9 cellular contexts compared by ENCODE assay signal in genomic region chr19:7673995-7674667, GRCh38. TPM values are rescaled to one million over a fixed set of nuclear protein-coding genes. Genes with fewer than 3 reads are reported as not detected.
DNase-seq lines count a peak whose midpoint lies in the region; ATAC-seq and TF ChIP-seq lines count a peak whose summit lies in the region.
"Had no signal": no experiment of that assay in that cellular context is flagged by ENCODE, and none has a peak within 500 bp of the region (broad histone marks: within the 10 kb centered on the region; RNA-seq: fewer than 3 reads in every experiment).

No MANE protein-coding gene starts in this region.

- H3K27me3 Mint-ChIP-seq in nephron progenitor cell (ENCODE audit: low read depth, poor library complexity), result peaks cover 87% of the 10 kb centered on the region

- no peak for TF ChIP-seq CTCF in Loucy (conservative IDR thresholded peaks at IDR 0.05; ENCODE audit: low read length)
- no peak for TF ChIP-seq CTCF in esophagus muscularis mucosa (IDR thresholded peaks at IDR 0.05)
- no peak for TF ChIP-seq CTCF in nephron progenitor cell (IDR thresholded peaks at IDR 0.05)
- no peak for TF ChIP-seq CTCF in smooth muscle cell (IDR thresholded peaks at IDR 0.05; ENCODE audit: borderline replicate concordance, insufficient read depth, poor library complexity, severe bottlenecking)

- H3K27me3 ChIP-seq in Loucy (ENCODE audit: insufficient read depth, low read length, poor library complexity, severe bottlenecking) (no peaks in the 10 kb centered on the region), esophagus muscularis mucosa (peaks cover 0 to 87% (median 14%) of the 10 kb centered on the region in 4 donors), smooth muscle cell (ENCODE audit: low read depth) (peaks cover 44% of the 10 kb centered on the region)

- H4K20me1 ChIP-seq in Loucy (ENCODE audit: insufficient read depth, low read length, poor library complexity, severe bottlenecking), result no peaks in the 10 kb centered on the region
- no peaks in the 10 kb centered on the region for H4K20me1 ChIP-seq in smooth muscle cell (ENCODE audit: low read depth)

- TF ChIP-seq EP300 in esophagus muscularis mucosa (IDR thresholded peaks at IDR 0.05), result no peak

- H3K4me1 Mint-ChIP-seq in nephron progenitor cell, result peaks cover 15% of the 10 kb centered on the region

- 33% methylated on average over 12 of the region's 12 CpGs for WGBS in esophagus muscularis mucosa
- 34% methylated on average over 12 of the region's 12 CpGs for WGBS in smooth muscle cell (ENCODE audit: low lambda C conversion rate)

- 0 out of 2 replicates have a peak overlapping the region, but pooled peaks have one; percentile 30 for H2AFZ ChIP-seq in Loucy (ENCODE audit: low read length)
- H2AFZ ChIP-seq in smooth muscle cell (ENCODE audit: low read depth), result no peak overlapping the region

- no peak overlapping the region for H3K9ac ChIP-seq in Loucy (ENCODE audit: low read depth, low read length, poor library complexity, severe bottlenecking)
- H3K9ac ChIP-seq in smooth muscle cell (ENCODE audit: low read depth), result no peak overlapping the region

- H3K4me2 ChIP-seq in Loucy (ENCODE audit: low read depth, low read length, poor library complexity, severe bottlenecking) (no peak overlapping the region), smooth muscle cell (no peak overlapping the region)

- no peaks in the 10 kb centered on the region for H3K36me3 Mint-ChIP-seq in nephron progenitor cell (ENCODE audit: low read depth)

- no peaks in the 10 kb centered on the region for H3K79me2 ChIP-seq in Loucy (ENCODE audit: insufficient read depth, low read length)
- no peaks in the 10 kb centered on the region for H3K79me2 ChIP-seq in smooth muscle cell (ENCODE audit: low read depth)

- DNase-seq in GM03348 (ENCODE audit: low spot score), result peak; percentile 91
- DNase-seq in SK-N-DZ (ENCODE audit: low spot score), result peak; percentile 62
- peak; percentile 93 for DNase-seq in esophagus muscularis mucosa (ENCODE audit: extremely low spot score)
- DNase-seq in nephron progenitor cell, result peak; percentile 39
- no peak for DNase-seq in smooth muscle cell (lab: John Stamatoyannopoulos, UW; ENCODE audit: unreplicated experiment)

- H3K4me3 ChIP-seq in Loucy (ENCODE audit: low read length, poor library complexity, severe bottlenecking) (no peak overlapping the region), esophagus muscularis mucosa (no peak overlapping the region), smooth muscle cell (no peak overlapping the region)

- no peaks in the 10 kb centered on the region for H3K9me3 ChIP-seq in Loucy (ENCODE audit: insufficient read depth, low read depth, low read length)
- no peaks in the 10 kb centered on the region for H3K9me3 ChIP-seq in esophagus muscularis mucosa
- H3K9me3 ChIP-seq in smooth muscle cell (replicated peaks; ENCODE audit: low read depth), result no peaks in the 10 kb centered on the region

- peaks cover 21% of the 10 kb centered on the region for H3K4me1 ChIP-seq in Loucy (ENCODE audit: insufficient read depth, low read length, poor library complexity, severe bottlenecking)
- H3K4me1 ChIP-seq in esophagus muscularis mucosa, result peaks cover 0 to 5% (median 2%) of the 10 kb centered on the region in 4 donors
- H3K4me1 ChIP-seq in smooth muscle cell (ENCODE audit: low read depth), result no peaks in the 10 kb centered on the region

- H3K36me3 ChIP-seq in Loucy (ENCODE audit: insufficient read depth, low read length), result no peaks in the 10 kb centered on the region
- no peaks in the 10 kb centered on the region for H3K36me3 ChIP-seq in esophagus muscularis mucosa
- no peaks in the 10 kb centered on the region for H3K36me3 ChIP-seq in smooth muscle cell (ENCODE audit: low read depth)

- H3K4me3 Mint-ChIP-seq in nephron progenitor cell, result no peak overlapping the region

- intact Hi-C loops in esophagus muscularis mucosa (cut with DNase I), result no loop called here

- no peak overlapping the region for H3K27ac Mint-ChIP-seq in nephron progenitor cell

- TF ChIP-seq POLR2A in esophagus muscularis mucosa (IDR thresholded peaks at IDR 0.05; ENCODE audit: low read depth), result no peak

- H3K27ac ChIP-seq in esophagus muscularis mucosa (replicated peaks in 1 of 4) (peak overlapping the region in 1 of 4 donors; percentile 20), smooth muscle cell (ENCODE audit: low read depth) (no peak overlapping the region)

- peaks cover 15% of the 10 kb centered on the region for H3K9me3 Mint-ChIP-seq in nephron progenitor cell

- no peak for ATAC-seq in HG03139 (IDR thresholded peaks at IDR 0.05; ENCODE audit: unreplicated experiment)
- ATAC-seq in HG03280 (IDR thresholded peaks at IDR 0.05; ENCODE audit: unreplicated experiment), result no peak

- H3F3A ChIP-seq in Loucy (ENCODE audit: low read depth), result no peaks in the 10 kb centered on the region
- H3F3A ChIP-seq in smooth muscle cell (ENCODE audit: low read depth), result no peaks in the 10 kb centered on the region

- no peaks in the 10 kb centered on the region for H3K9me2 ChIP-seq in Loucy (replicated peaks; ENCODE audit: low read depth, low read length)

RNA-seq across cellular contexts. Expression of gene MCEMP1, which starts 2.8 kb away (rescaled TPM):
- polyA plus RNA-seq in SK-N-DZ (2014; cell fraction: cytosol; rRNA removed), result not detected in 2 replicates
- not detected in 2 replicates for polyA plus RNA-seq in SK-N-DZ (2014; cell fraction: nucleus; rRNA removed)
- 1 to 10 TPM in 1 of 4 donors, under 1 TPM in 2, not detected in 1; 0.34 to 2.0 (median 0.42) TPM for total RNA-seq in esophagus muscularis mucosa
- total RNA-seq in smooth muscle cell, result not detected in 2 replicates
- polyA plus RNA-seq in smooth muscle cell, result not detected in 2 replicates
- total RNA-seq: T-helper 1 cell treated with Interleukin-12 subunit alpha and Interleukin-12 subunit beta and Interleukin-4 antibody, amounts not matched to agents 30 ng/mL and 1 ng/mL, for 36 hours had no signal

RNA-seq across cellular contexts. Expression of gene RETN, which starts 5.3 kb away (rescaled TPM):
- polyA plus RNA-seq in SK-N-DZ (2014; cell fraction: cytosol; rRNA removed), result not detected in 2 replicates
- not detected in 2 replicates for polyA plus RNA-seq in SK-N-DZ (2014; cell fraction: nucleus; rRNA removed)
- total RNA-seq in esophagus muscularis mucosa (1 to 10 TPM in 1 of 4 donors, not detected in 3; 1.3 TPM), smooth muscle cell (not detected in 2 replicates)
- polyA plus RNA-seq in smooth muscle cell, result not detected in 2 replicates
- total RNA-seq: T-helper 1 cell treated with Interleukin-12 subunit alpha and Interleukin-12 subunit beta and Interleukin-4 antibody, amounts not matched to agents 30 ng/mL and 1 ng/mL, for 36 hours had no signal

RNA-seq across cellular contexts. Expression of gene TRAPPC5, which starts 6.5 kb away (rescaled TPM):
- 93.9 and 110 TPM in 2 replicates for polyA plus RNA-seq in SK-N-DZ (2014; cell fraction: cytosol; rRNA removed)
- polyA plus RNA-seq in SK-N-DZ (2014; cell fraction: nucleus; rRNA removed), result 81.8 and 91.1 TPM in 2 replicates
- total RNA-seq in esophagus muscularis mucosa (10 to 100 TPM; 12.5 to 84.7 (median 64.8) TPM), smooth muscle cell (61.4 and 61.8 TPM in 2 replicates)
- polyA plus RNA-seq in smooth muscle cell, result 166 and 174 TPM in 2 replicates

RNA-seq across cellular contexts. Expression of gene FCER2, which starts 27.8 kb away (rescaled TPM):
- not detected in 2 replicates for polyA plus RNA-seq in SK-N-DZ (2014; cell fraction: cytosol; rRNA removed)
- not detected in 2 replicates for polyA plus RNA-seq in SK-N-DZ (2014; cell fraction: nucleus; rRNA removed)
- total RNA-seq in esophagus muscularis mucosa, result under 1 TPM in 1 of 4 donors, not detected in 3; 0.29 TPM
- not detected in 2 replicates for total RNA-seq in smooth muscle cell
- not detected in 2 replicates for polyA plus RNA-seq in smooth muscle cell
- total RNA-seq: T-helper 1 cell treated with Interleukin-12 subunit alpha and Interleukin-12 subunit beta and Interleukin-4 antibody, amounts not matched to agents 30 ng/mL and 1 ng/mL, for 36 hours had no signal

RNA-seq across cellular contexts. Expression of gene STXBP2, which starts 37.2 kb away (rescaled TPM):
- 0.58 and 0.74 TPM in 2 replicates for polyA plus RNA-seq in SK-N-DZ (2014; cell fraction: cytosol; rRNA removed)
- polyA plus RNA-seq in SK-N-DZ (2014; cell fraction: nucleus; rRNA removed), result 4.6 and 6.9 TPM in 2 replicates
- 10 to 100 TPM in 3 of 4 donors, 1 to 10 TPM in 1; 7.2 to 14.4 (median 11.7) TPM for total RNA-seq in esophagus muscularis mucosa
- total RNA-seq in smooth muscle cell, result 11.6 and 17.8 TPM in 2 replicates
- polyA plus RNA-seq in smooth muscle cell, result 32.7 and 67.2 TPM in 2 replicates
